ENCODE assay signal across 8 cellular contexts in the genomic region with DNA sequence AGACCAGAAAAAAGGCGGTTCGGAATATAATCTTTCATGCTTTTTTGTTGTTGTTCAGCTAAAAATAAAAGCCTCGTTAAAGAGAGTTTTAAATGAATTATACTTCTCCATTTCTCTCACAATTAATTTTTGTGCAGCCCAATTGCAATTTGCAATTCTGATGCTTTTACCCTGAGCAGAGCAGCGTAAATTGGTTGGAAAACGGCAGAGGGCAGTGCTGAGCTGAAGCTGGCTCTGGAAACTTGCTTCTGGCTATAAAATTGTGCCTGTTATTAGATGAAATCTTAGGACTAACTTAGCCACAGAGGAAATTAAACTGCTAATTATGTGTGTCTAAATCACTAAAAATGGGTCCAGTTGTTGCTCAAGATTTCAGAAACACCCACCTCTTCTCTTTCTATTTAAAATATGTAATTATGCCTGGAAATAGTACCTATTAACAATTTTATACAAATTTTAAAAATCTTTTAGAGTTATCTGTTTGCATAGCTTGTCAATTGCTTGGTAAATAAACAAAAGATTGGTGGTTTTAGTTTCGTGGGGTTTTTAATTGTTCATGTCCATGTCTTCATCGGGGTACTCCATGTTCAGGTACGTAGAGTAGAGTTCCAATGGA.
DNase-seq lines count a peak whose midpoint lies in the region; ATAC-seq and TF ChIP-seq lines count a peak whose summit lies in the region.

No MANE protein-coding gene starts in this region.

- no peaks in the 10 kb centered on the region for H3K4me1 ChIP-seq in Karpas-422 (ENCODE audit: low read length)
- H3K4me1 ChIP-seq in endodermal cell (ENCODE audit: control insufficient read depth, insufficient read depth, low read length) = peaks cover 10% of the 10 kb centered on the region
- no peaks in the 10 kb centered on the region for H3K4me1 ChIP-seq in uterus

- H3K27me3 ChIP-seq in Karpas-422 (ENCODE audit: low read length) = no peaks in the 10 kb centered on the region
- no peaks in the 10 kb centered on the region for H3K27me3 ChIP-seq in endodermal cell (ENCODE audit: control insufficient read depth, insufficient read depth, low read length, poor library complexity, severe bottlenecking)
- no peaks in the 10 kb centered on the region for H3K27me3 ChIP-seq in uterus

- DNase-seq in ELR (ENCODE audit: low read depth) = peak; percentile 71
- peak; percentile 64 for DNase-seq in Karpas-422
- peak; percentile 61 for DNase-seq in SK-MEL-5 (ENCODE audit: low read depth, low spot score)
- peak; percentile 84 for DNase-seq in endodermal cell
- DNase-seq in medulla oblongata (ENCODE audit: extremely low spot score) = peak; percentile 52
- peak; percentile 14 to 57 for DNase-seq in uterus

- TF ChIP-seq CTCF in endodermal cell (conservative IDR thresholded peaks at IDR 0.05) = peak; percentile 91
- TF ChIP-seq CTCF in uterus (IDR thresholded peaks at IDR 0.05) = peak; percentile 45 to 66 (median 52)

- H3K9me3 Mint-ChIP-seq in endodermal cell = no peaks in the 10 kb centered on the region
- no peaks in the 10 kb centered on the region for H3K9me3 Mint-ChIP-seq in activated T-helper 17 cell treated with anti-CD3 and anti-CD28 coated beads, Interleukin-2, amount 50 U/mL, for 72 hours

- no peaks in the 10 kb centered on the region for H3K27me3 Mint-ChIP-seq in endodermal cell (ENCODE audit: insufficient read depth)
- H3K27me3 Mint-ChIP-seq in activated T-helper 17 cell treated with anti-CD3 and anti-CD28 coated beads, Interleukin-2, amount 50 U/mL, for 72 hours = no peaks in the 10 kb centered on the region

- H2AFZ ChIP-seq in Karpas-422 (ENCODE audit: low read length) = no peak overlapping the region

- H3K4me1 Mint-ChIP-seq in endodermal cell = peaks cover 25% of the 10 kb centered on the region
- H3K4me1 Mint-ChIP-seq in activated T-helper 17 cell treated with anti-CD3 and anti-CD28 coated beads, Interleukin-2, amount 50 U/mL, for 72 hours = no peaks in the 10 kb centered on the region

- H3K9me3 ChIP-seq in Karpas-422 (ENCODE audit: low read length) (no peaks in the 10 kb centered on the region), endodermal cell (ENCODE audit: control insufficient read depth, low read length) (no peaks in the 10 kb centered on the region), uterus (no peaks in the 10 kb centered on the region)

- no peak overlapping the region for H3K9ac ChIP-seq in Karpas-422 (ENCODE audit: low read length)
- no peak overlapping the region for H3K9ac ChIP-seq in endodermal cell (ENCODE audit: extremely low read depth, low read length, poor library complexity, severe bottlenecking)

- H3K36me3 ChIP-seq in Karpas-422 (ENCODE audit: insufficient read depth, low read length) (no peaks in the 10 kb centered on the region), endodermal cell (ENCODE audit: control insufficient read depth, insufficient read depth, low read length) (no peaks in the 10 kb centered on the region), uterus (no peaks in the 10 kb centered on the region)

- no peaks in the 10 kb centered on the region for H4K20me1 ChIP-seq in Karpas-422 (ENCODE audit: insufficient read depth, low read depth, low read length)

- no peak for ATAC-seq in activated T-helper 17 cell treated with anti-CD3 and anti-CD28 coated beads, Interleukin-2, amount 50 U/mL, for 72 hours (replicated peaks)
- no peak for ATAC-seq in GM21619 (IDR thresholded peaks at IDR 0.05; ENCODE audit: unreplicated experiment)

- H3K27ac ChIP-seq in Karpas-422 (ENCODE audit: low read length) (no peak overlapping the region), endodermal cell (ENCODE audit: low read depth, low read length) (no peak overlapping the region), uterus (no peak overlapping the region)

- H3K79me2 ChIP-seq in Karpas-422 (ENCODE audit: low read length) = no peaks in the 10 kb centered on the region

- H3K4me2 ChIP-seq in Karpas-422 (ENCODE audit: low read depth, low read length, poor library complexity, severe bottlenecking) = no peak overlapping the region

- H3K9me2 ChIP-seq in Karpas-422 (replicated peaks; ENCODE audit: insufficient read depth, low read length) = no peaks in the 10 kb centered on the region

- intact Hi-C loops in uterus (cut with DNase I; ENCODE audit: low total_unique reads) = no loop called here

- no peaks in the 10 kb centered on the region for H3K36me3 Mint-ChIP-seq in endodermal cell (ENCODE audit: low read depth)
- H3K36me3 Mint-ChIP-seq in activated T-helper 17 cell treated with anti-CD3 and anti-CD28 coated beads, Interleukin-2, amount 50 U/mL, for 72 hours (ENCODE audit: low read depth) = no peaks in the 10 kb centered on the region

- in situ Hi-C loops in SK-MEL-5 (cut with HindIII; ENCODE audit: low pct_unique_long_range_greater_than_20kb, low sequenced_read_pairs) = no loop called here

- no peak overlapping the region for H3K27ac Mint-ChIP-seq in endodermal cell
- no peak overlapping the region for H3K27ac Mint-ChIP-seq in activated T-helper 17 cell treated with anti-CD3 and anti-CD28 coated beads, Interleukin-2, amount 50 U/mL, for 72 hours

- H3K4me3 ChIP-seq in Karpas-422 (ENCODE audit: low read length) (no peak overlapping the region), endodermal cell (ENCODE audit: low read length) (no peak overlapping the region), uterus (no peak overlapping the region)

- TF ChIP-seq POLR2A in uterus (IDR thresholded peaks at IDR 0.05) = no peak

- no peak overlapping the region for H3K4me3 Mint-ChIP-seq in endodermal cell
- H3K4me3 Mint-ChIP-seq in activated T-helper 17 cell treated with anti-CD3 and anti-CD28 coated beads, Interleukin-2, amount 50 U/mL, for 72 hours = no peak overlapping the region

- 17 to 53% methylated on average over 2 to 8 of the region's 8 CpGs for WGBS in endodermal cell (ENCODE audit: insufficient coverage in 1 of 2, insufficient read length in 1 of 2), 2 experiments
